In genomic region chr16:18979936-18980335, GRCh38 we compare ENCODE assay signal across 16 cellular contexts. TPM values are rescaled to one million over a fixed set of nuclear protein-coding genes. Genes with fewer than 3 reads are reported as not detected.
"Had no signal": no experiment of that assay in that cellular context is flagged by ENCODE, and none has a peak within 500 bp of the region (broad histone marks: within the 10 kb centered on the region; RNA-seq: fewer than 3 reads in every experiment).

No MANE protein-coding gene starts in this region.

- H3K4me3 Mint-ChIP-seq: activated naive CD8-positive, alpha-beta T cell treated with anti-CD3 and anti-CD28 coated beads for 36 hours; memory B cell; nephron progenitor cell; T-helper 2 cell treated with Interferon-gamma antibody and Interleukin-4, amounts not matched to agents 5 μg/mL and 100 μg/mL, for 36 hours had no signal

- DNase-seq: activated effector memory CD4-positive, alpha-beta T cell treated with anti-CD3 and anti-CD28 coated beads, Interleukin-2, amount 50 U/mL, for 16 hours; activated naive CD8-positive, alpha-beta T cell treated with anti-CD3 and anti-CD28 coated beads for 36 hours; activated T-cell treated with anti-CD3 and anti-CD28 coated beads, Interleukin-2, amount 50 U/mL, for 1 hour; anterior cingulate cortex; heart left ventricle; islet precursor cell; left lung; nephron progenitor cell; stimulated activated CD4-positive, alpha-beta T cell treated with anti-CD3 and anti-CD28 coated beads, Interleukin-2, amount 100 ng/mL, for 24 hours; stimulated activated naive CD4-positive, alpha-beta T cell treated with Interleukin-2 at 50 U/mL for 16 hours; upper lobe of right lung had no signal

- H3K9me3 Mint-ChIP-seq: activated naive CD8-positive, alpha-beta T cell treated with anti-CD3 and anti-CD28 coated beads for 36 hours; memory B cell; nephron progenitor cell; T-helper 2 cell treated with Interferon-gamma antibody and Interleukin-4, amounts not matched to agents 5 μg/mL and 100 μg/mL, for 36 hours had no signal

- H3K4me1 ChIP-seq: breast epithelium, upper lobe of right lung had no signal

- H3K36me3 ChIP-seq: breast epithelium, heart left ventricle, left lung, upper lobe of right lung had no signal

- H3K27ac ChIP-seq: breast epithelium, heart left ventricle, left lung, upper lobe of right lung had no signal

- ATAC-seq: activated CD4-positive, CD25-positive, alpha-beta regulatory T cell treated with anti-CD3 and anti-CD28 coated beads, Interleukin-2, amount 50 U/mL, for 24 hours; heart left ventricle; left lung; sciatic nerve; upper lobe of right lung had no signal

- H3K4me3 ChIP-seq: breast epithelium, heart left ventricle, left lung, upper lobe of right lung had no signal

- H3K27ac Mint-ChIP-seq: activated naive CD8-positive, alpha-beta T cell treated with anti-CD3 and anti-CD28 coated beads for 36 hours; memory B cell; nephron progenitor cell; T-helper 2 cell treated with Interferon-gamma antibody and Interleukin-4, amounts not matched to agents 5 μg/mL and 100 μg/mL, for 36 hours had no signal

- H3K36me3 Mint-ChIP-seq: activated naive CD8-positive, alpha-beta T cell treated with anti-CD3 and anti-CD28 coated beads for 36 hours; memory B cell had no signal

- H3K9me3 ChIP-seq: breast epithelium, heart left ventricle, left lung, upper lobe of right lung had no signal

- H3K4me1 Mint-ChIP-seq: activated naive CD8-positive, alpha-beta T cell treated with anti-CD3 and anti-CD28 coated beads for 36 hours; memory B cell; nephron progenitor cell had no signal

- H3K27me3 ChIP-seq: breast epithelium, upper lobe of right lung had no signal

RNA-seq across cellular contexts. Expression of gene TMC7, which starts 3.8 kb away (rescaled TPM):
- total RNA-seq: activated naive CD8-positive, alpha-beta T cell treated with anti-CD3 and anti-CD28 coated beads for 36 hours had no signal
